ENCODE assay signal across 26 cellular contexts in the genomic region with DNA sequence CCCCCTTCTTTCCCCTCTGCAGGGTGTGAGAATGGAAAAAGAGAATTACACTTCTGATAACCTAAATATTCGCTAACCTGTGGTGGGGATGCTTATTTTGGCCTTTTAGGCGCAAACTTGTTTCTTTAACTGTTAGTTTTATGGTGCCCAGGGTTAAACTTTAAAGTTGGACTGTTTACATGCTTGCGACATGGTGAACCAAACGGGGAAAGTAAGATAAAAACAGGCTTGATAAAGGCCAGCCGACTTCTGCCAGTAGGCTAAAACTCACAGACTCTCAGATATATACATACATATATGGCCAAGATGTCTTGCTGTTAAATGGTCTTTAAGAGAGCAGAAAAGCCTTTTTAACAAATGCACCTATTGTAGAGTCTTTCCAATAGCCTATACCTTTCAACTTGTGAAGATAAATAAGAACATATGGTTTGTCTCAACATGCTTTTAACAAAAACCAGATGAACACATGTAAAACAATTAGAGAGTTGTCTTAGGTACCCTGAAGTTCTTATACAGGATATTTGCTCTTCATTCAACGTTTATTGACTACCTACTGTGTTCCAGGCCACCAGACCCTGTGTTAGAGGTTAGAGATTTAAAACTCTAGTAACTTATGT. TPM values are rescaled to one million over a fixed set of nuclear protein-coding genes. Genes with fewer than 3 reads are reported as not detected.
A peak's percentile ranks its signal among the peaks of the same experiment; 100 is the strongest.
DNase-seq lines count a peak whose midpoint lies in the region; ATAC-seq and TF ChIP-seq lines count a peak whose summit lies in the region.
"Had no signal": no experiment of that assay in that cellular context is flagged by ENCODE, and none has a peak within 500 bp of the region (broad histone marks: within the 10 kb centered on the region; RNA-seq: fewer than 3 reads in every experiment).

No MANE protein-coding gene starts in this region.

- peaks cover 3% of the 10 kb centered on the region for H3F3A ChIP-seq in smooth muscle cell (ENCODE audit: low read depth)

- intact Hi-C loops in MCF 10A (cut with micrococcal nuclease), result no loop called here

- H3K9me3 ChIP-seq in liver (ENCODE audit: control insufficient read depth in 4 of 4, low read length in 3 of 4), result no peaks in the 10 kb centered on the region
- no peaks in the 10 kb centered on the region for H3K9me3 ChIP-seq in smooth muscle cell (replicated peaks; ENCODE audit: low read depth)
- H3K9me3 ChIP-seq: A549, Caco-2, HAP-1 had no signal

- BruUV-seq in MCF 10A (replicated peaks; lab: Mats Ljungman, UMichigan), result no TSS peak

- CTCF ChIA-PET in MCF 10A (lab: Yijun Ruan, JAX), result no interaction called here

- H3K27ac ChIP-seq in liver (ENCODE audit: low read depth in 1 of 2, low read length in 2 of 2), result no peak overlapping the region
- H3K27ac ChIP-seq in smooth muscle cell (ENCODE audit: low read depth), result peak overlapping the region; percentile 36
- H3K27ac ChIP-seq: A549, C4-2B had no signal

- TF ChIP-seq RAD21 in liver (IDR thresholded peaks at IDR 0.05), result no peak

- no peaks in the 10 kb centered on the region for H3K9me3 Mint-ChIP-seq in MCF 10A (ENCODE audit: unreplicated experiment)
- H3K9me3 Mint-ChIP-seq: CD8-positive, alpha-beta T cell; HFFc6 had no signal

- H4K20me1 ChIP-seq in smooth muscle cell (ENCODE audit: low read depth), result peaks cover 12% of the 10 kb centered on the region

- H3K4me1 ChIP-seq in liver (ENCODE audit: control insufficient read depth in 4 of 4, insufficient read depth in 4 of 4, low read length in 3 of 4) (peaks cover 0 to 6% (median 3%) of the 10 kb centered on the region in 4 donors), smooth muscle cell (ENCODE audit: low read depth) (peaks cover 8% of the 10 kb centered on the region)

- H3K36me3 Mint-ChIP-seq in MCF 10A (ENCODE audit: insufficient read depth, unreplicated experiment), result no peaks in the 10 kb centered on the region

- H3K79me2 ChIP-seq in smooth muscle cell (ENCODE audit: low read depth), result peaks cover 95% of the 10 kb centered on the region

- POLR2A ChIA-PET in MCF 10A (lab: Yijun Ruan, JAX), result interaction anchor here (0.6 to 1.2 kb wide), 2 partner anchors 28 to 1149 kb away, joined by 3 read pairs; no protein-coding TSS in a partner anchor

- no peak overlapping the region for H3K27ac Mint-ChIP-seq in MCF 10A (ENCODE audit: low read depth, unreplicated experiment)
- H3K27ac Mint-ChIP-seq: CD8-positive, alpha-beta T cell had no signal

- ATAC-seq in SK-N-SH treated with all-trans-retinoic acid at 6 μM for 48 hours, result peak; percentile 48; the same call in 1 of the 3 replicates
- ATAC-seq: CD8-positive, alpha-beta T cell had no signal

- H3K9ac ChIP-seq in liver (ENCODE audit: low read depth in 1 of 2, low read length in 2 of 2), result no peak overlapping the region
- no peak overlapping the region for H3K9ac ChIP-seq in smooth muscle cell (ENCODE audit: low read depth)

- H3K4me3 ChIP-seq in liver (ENCODE audit: low read depth in 1 of 3, low read length in 3 of 3) (no peak overlapping the region), smooth muscle cell (no peak overlapping the region)
- H3K4me3 ChIP-seq: A549, HAP-1 had no signal

- no peak overlapping the region for H2AFZ ChIP-seq in smooth muscle cell (ENCODE audit: low read depth)

- DNase-seq in HuH-7 (ENCODE audit: low spot score) (peak; percentile 8), smooth muscle cell (lab: John Stamatoyannopoulos, UW; ENCODE audit: unreplicated experiment) (no peak), NCI-H1930 (lab: John Stamatoyannopoulos, UW) (no peak), cerebellar nuclear complex (lab: John Stamatoyannopoulos, UW) (no peak), 8988T (no peak), MCF 10A (ENCODE audit: unreplicated experiment) (no peak)
- DNase-seq: AML-193; Caco-2; CD8-positive, alpha-beta T cell; GOT3; HFFc6; KBM-7; MM.1S; NCI-H1417; NCI-H187; NCI-H524; NCI-H774; NK-92 treated with Interleukin-12 subunit alpha and Interleukin-12 subunit beta, amount 100 ng/mL, for 24 hours; PC-3; Right ventricle myocardium superior; SW 1271 had no signal

- H3K27me3 ChIP-seq in liver (ENCODE audit: control insufficient read depth in 4 of 4, insufficient read depth in 4 of 4, low read length in 3 of 4) (no peaks in the 10 kb centered on the region), smooth muscle cell (ENCODE audit: low read depth) (no peaks in the 10 kb centered on the region)

- H3K4me2 ChIP-seq in smooth muscle cell, result no peak overlapping the region
- H3K4me2 ChIP-seq: A549 had no signal

- H3K4me3 Mint-ChIP-seq in MCF 10A (ENCODE audit: unreplicated experiment), result no peak overlapping the region
- H3K4me3 Mint-ChIP-seq: CD8-positive, alpha-beta T cell; HFFc6 had no signal

- TF ChIP-seq CTCF in liver (IDR thresholded peaks at IDR 0.05; ENCODE audit: low read depth, low read length, missing input control) (no peak), smooth muscle cell (IDR thresholded peaks at IDR 0.05; ENCODE audit: borderline replicate concordance, insufficient read depth, poor library complexity, severe bottlenecking) (no peak), MCF 10A (IDR thresholded peaks at IDR 0.05; ENCODE audit: unreplicated experiment) (no peak)

- peaks cover 30% of the 10 kb centered on the region for H3K4me1 Mint-ChIP-seq in MCF 10A (ENCODE audit: insufficient read depth, unreplicated experiment)

- no peaks in the 10 kb centered on the region for H3K27me3 Mint-ChIP-seq in MCF 10A (ENCODE audit: insufficient read depth, unreplicated experiment)

- 48% methylated on average over 6 of the region's 6 CpGs for WGBS in liver
- WGBS in smooth muscle cell (ENCODE audit: low lambda C conversion rate), result 38% methylated on average over 6 of the region's 6 CpGs

- H3K36me3 ChIP-seq in liver (ENCODE audit: control insufficient read depth in 4 of 4, insufficient read depth in 3 of 4, low read depth in 1 of 4, low read length in 3 of 4) (no peaks in the 10 kb centered on the region), smooth muscle cell (ENCODE audit: low read depth) (no peaks in the 10 kb centered on the region)
- H3K36me3 ChIP-seq: HAP-1 had no signal

TF ChIP-seq in SK-N-SH treated with all-trans-retinoic acid at 6 μM for 48 hours, 23 proteins besides CTCF, POLR2A, EP300 and RAD21:
- TF ChIP-seq ZC3H10 (CRISPR knock-in tag; IDR thresholded peaks at IDR 0.05), result no peak
- TF ChIP-seq TCF4 (CRISPR knock-in tag; IDR thresholded peaks at IDR 0.05; ENCODE audit: borderline replicate concordance), result peak; percentile 78
- TF ChIP-seq GLIS3 (CRISPR knock-in tag; IDR thresholded peaks at IDR 0.05), result no peak

TF ChIP-seq in liver, 16 proteins besides CTCF, POLR2A, EP300 and RAD21:
- TF ChIP-seq FOXA2 (IDR thresholded peaks at IDR 0.05) (no peak), RXRA (IDR thresholded peaks at IDR 0.05) (no peak), TAF1 (conservative IDR thresholded peaks at IDR 0.05) (no peak), NR2F2 (IDR thresholded peaks at IDR 0.05) (no peak), YY1 (IDR thresholded peaks at IDR 0.05) (peak; percentile 13), SP1 (IDR thresholded peaks at IDR 0.05) (no peak), HNF4A (conservative IDR thresholded peaks at IDR 0.05) (peak; percentile 23 to 25), EGR1 (IDR thresholded peaks at IDR 0.05; ENCODE audit: low read depth in 2 of 2) (no peak), GABPA (IDR thresholded peaks at IDR 0.05 in 1 of 2, conservative IDR thresholded peaks at IDR 0.05 in 1 of 2) (no peak)
- TF ChIP-seq, protein P1, sequence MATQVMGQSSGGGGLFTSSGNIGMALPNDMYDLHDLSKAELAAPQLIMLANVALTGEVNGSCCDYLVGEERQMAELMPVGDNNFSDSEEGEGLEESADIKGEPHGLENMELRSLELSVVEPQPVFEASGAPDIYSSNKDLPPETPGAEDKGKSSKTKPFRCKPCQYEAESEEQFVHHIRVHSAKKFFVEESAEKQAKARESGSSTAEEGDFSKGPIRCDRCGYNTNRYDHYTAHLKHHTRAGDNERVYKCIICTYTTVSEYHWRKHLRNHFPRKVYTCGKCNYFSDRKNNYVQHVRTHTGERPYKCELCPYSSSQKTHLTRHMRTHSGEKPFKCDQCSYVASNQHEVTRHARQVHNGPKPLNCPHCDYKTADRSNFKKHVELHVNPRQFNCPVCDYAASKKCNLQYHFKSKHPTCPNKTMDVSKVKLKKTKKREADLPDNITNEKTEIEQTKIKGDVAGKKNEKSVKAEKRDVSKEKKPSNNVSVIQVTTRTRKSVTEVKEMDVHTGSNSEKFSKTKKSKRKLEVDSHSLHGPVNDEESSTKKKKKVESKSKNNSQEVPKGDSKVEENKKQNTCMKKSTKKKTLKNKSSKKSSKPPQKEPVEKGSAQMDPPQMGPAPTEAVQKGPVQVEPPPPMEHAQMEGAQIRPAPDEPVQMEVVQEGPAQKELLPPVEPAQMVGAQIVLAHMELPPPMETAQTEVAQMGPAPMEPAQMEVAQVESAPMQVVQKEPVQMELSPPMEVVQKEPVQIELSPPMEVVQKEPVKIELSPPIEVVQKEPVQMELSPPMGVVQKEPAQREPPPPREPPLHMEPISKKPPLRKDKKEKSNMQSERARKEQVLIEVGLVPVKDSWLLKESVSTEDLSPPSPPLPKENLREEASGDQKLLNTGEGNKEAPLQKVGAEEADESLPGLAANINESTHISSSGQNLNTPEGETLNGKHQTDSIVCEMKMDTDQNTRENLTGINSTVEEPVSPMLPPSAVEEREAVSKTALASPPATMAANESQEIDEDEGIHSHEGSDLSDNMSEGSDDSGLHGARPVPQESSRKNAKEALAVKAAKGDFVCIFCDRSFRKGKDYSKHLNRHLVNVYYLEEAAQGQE (IDR thresholded peaks at IDR 0.05), result no peak
- TF ChIP-seq, protein P2, sequence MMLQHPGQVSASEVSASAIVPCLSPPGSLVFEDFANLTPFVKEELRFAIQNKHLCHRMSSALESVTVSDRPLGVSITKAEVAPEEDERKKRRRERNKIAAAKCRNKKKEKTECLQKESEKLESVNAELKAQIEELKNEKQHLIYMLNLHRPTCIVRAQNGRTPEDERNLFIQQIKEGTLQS (IDR thresholded peaks at IDR 0.05), result no peak

RNA-seq across cellular contexts. Expression of gene PRKCE, which starts 29.0 kb away (rescaled TPM):
- 10 to 100 TPM in 1 of 2 donors, 1 to 10 TPM in 1; 2.5 to 38.6 TPM for total RNA-seq in liver
- 1 to 10 TPM; 3.9 to 7.7 TPM for polyA plus RNA-seq in liver
- 16.2 and 20.6 TPM in 2 replicates for total RNA-seq in smooth muscle cell
- polyA plus RNA-seq in smooth muscle cell, result 25.4 and 29.1 TPM in 2 replicates
- total RNA-seq in MCF 10A (2022), result 10.9 and 12.1 TPM in 2 replicates
